18 cellular contexts compared by ENCODE assay signal in the genomic region with DNA sequence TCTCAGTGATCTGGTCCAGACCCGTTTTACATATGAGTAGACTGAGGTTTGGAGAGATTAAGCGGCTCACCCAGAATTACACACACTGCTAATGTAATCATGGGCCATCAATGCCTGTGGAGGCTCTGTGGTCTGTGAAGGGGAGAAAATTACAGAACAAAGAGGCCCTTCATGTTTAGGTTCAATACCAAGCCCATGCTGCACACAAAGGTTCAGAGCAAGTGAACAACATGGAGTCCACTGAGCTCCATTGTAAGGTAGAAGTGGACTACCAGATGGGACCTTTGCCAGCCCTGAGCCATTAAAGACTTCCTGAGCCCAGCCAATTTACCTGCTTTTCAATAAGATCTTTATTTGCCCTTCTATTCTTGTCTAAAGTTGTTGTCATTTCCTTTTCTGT.
"Had no signal": no experiment of that assay in that cellular context is flagged by ENCODE, and none has a peak within 500 bp of the region (broad histone marks: within the 10 kb centered on the region; RNA-seq: fewer than 3 reads in every experiment).

No MANE protein-coding gene starts in this region.

- H3K27me3 ChIP-seq: transverse colon had no signal

- H3K27ac Mint-ChIP-seq: activated B cell treated with CpG ODN at 0.5 μM for 24 hours; activated CD4-positive, alpha-beta T cell treated with anti-CD3 and anti-CD28 coated beads, Interleukin-2, amount 10 ng/mL, durations not matched to agents 7 days and 5 days; activated naive CD4-positive, alpha-beta T cell treated with anti-CD3 and anti-CD28 coated beads, Interleukin-2, amount 10 ng/mL, durations not matched to agents 7 days and 5 days; activated T-helper 2 cell treated with anti-CD3 and anti-CD28 coated beads, Interferon-gamma antibody, Interleukin-2, Interleukin-4, amounts not matched to agents 10 μg/mL and 5 μg/mL and 100 μg/mL, durations not matched to agents 14 hours and 24 hours and 36 hours; effector memory CD8-positive, alpha-beta T cell; immature natural killer cell; naive thymus-derived CD8-positive, alpha-beta T cell; stimulated activated naive B cell treated with anti-CD40 and anti-IgM and Interleukin-4, amounts not matched to agents 10 μg/mL and 1 μg/mL and 100 μg/mL, for 72 hours; T-helper 1 cell treated with Interleukin-12 subunit alpha and Interleukin-12 subunit beta and Interleukin-4 antibody, amounts not matched to agents 30 μg/mL and 1 μg/mL, for 36 hours had no signal

- H3K36me3 ChIP-seq: transverse colon had no signal

- DNase-seq: activated B cell treated with CpG ODN at 0.5 μM for 24 hours; activated CD4-positive, alpha-beta T cell treated with anti-CD3 and anti-CD28 coated beads, Interleukin-2, amount 10 ng/mL, durations not matched to agents 7 days and 5 days; activated naive CD4-positive, alpha-beta T cell treated with anti-CD3 and anti-CD28 coated beads, Interleukin-2, amount 10 ng/mL, durations not matched to agents 7 days and 5 days; activated T-cell treated with anti-CD3 and anti-CD28 coated beads for 4 hours; central memory CD4-positive, alpha-beta T cell; effector memory CD8-positive, alpha-beta T cell; glutamatergic neuron; immature natural killer cell; mucosa of descending colon; naive thymus-derived CD8-positive, alpha-beta T cell; psoas muscle; stimulated activated CD4-positive, alpha-beta T cell treated with anti-CD3 and anti-CD28 coated beads, Interleukin-2, amount 100 ng/mL, for 24 hours; stimulated activated naive B cell treated with anti-CD40 and anti-IgM and Interleukin-4, amounts not matched to agents 10 μg/mL and 1 μg/mL and 100 μg/mL, for 72 hours; substantia nigra; transverse colon had no signal

- H3K27me3 Mint-ChIP-seq: activated B cell treated with CpG ODN at 0.5 μM for 24 hours; activated CD4-positive, alpha-beta T cell treated with anti-CD3 and anti-CD28 coated beads, Interleukin-2, amount 10 ng/mL, durations not matched to agents 7 days and 5 days; activated naive CD4-positive, alpha-beta T cell treated with anti-CD3 and anti-CD28 coated beads, Interleukin-2, amount 10 ng/mL, durations not matched to agents 7 days and 5 days; effector memory CD8-positive, alpha-beta T cell; naive thymus-derived CD8-positive, alpha-beta T cell had no signal

- H3K36me3 Mint-ChIP-seq: activated naive CD4-positive, alpha-beta T cell treated with anti-CD3 and anti-CD28 coated beads, Interleukin-2, amount 10 ng/mL, durations not matched to agents 7 days and 5 days; immature natural killer cell; naive thymus-derived CD8-positive, alpha-beta T cell; stimulated activated naive B cell treated with anti-CD40 and anti-IgM and Interleukin-4, amounts not matched to agents 10 μg/mL and 1 μg/mL and 100 μg/mL, for 72 hours had no signal

- ATAC-seq: effector memory CD8-positive, alpha-beta T cell; mucosa of descending colon; naive thymus-derived CD8-positive, alpha-beta T cell; psoas muscle; sciatic nerve; stimulated activated naive B cell treated with anti-CD40 and anti-IgM and Interleukin-4, amounts not matched to agents 10 μg/mL and 1 μg/mL and 100 μg/mL, for 72 hours had no signal

- H3K4me1 Mint-ChIP-seq: activated B cell treated with CpG ODN at 0.5 μM for 24 hours; activated CD4-positive, alpha-beta T cell treated with anti-CD3 and anti-CD28 coated beads, Interleukin-2, amount 10 ng/mL, durations not matched to agents 7 days and 5 days; activated naive CD4-positive, alpha-beta T cell treated with anti-CD3 and anti-CD28 coated beads, Interleukin-2, amount 10 ng/mL, durations not matched to agents 7 days and 5 days; immature natural killer cell; naive thymus-derived CD8-positive, alpha-beta T cell; stimulated activated naive B cell treated with anti-CD40 and anti-IgM and Interleukin-4, amounts not matched to agents 10 μg/mL and 1 μg/mL and 100 μg/mL, for 72 hours had no signal

- H3K9me3 Mint-ChIP-seq: activated B cell treated with CpG ODN at 0.5 μM for 24 hours; activated CD4-positive, alpha-beta T cell treated with anti-CD3 and anti-CD28 coated beads, Interleukin-2, amount 10 ng/mL, durations not matched to agents 7 days and 5 days; activated T-helper 2 cell treated with anti-CD3 and anti-CD28 coated beads, Interferon-gamma antibody, Interleukin-2, Interleukin-4, amounts not matched to agents 10 μg/mL and 5 μg/mL and 100 μg/mL, durations not matched to agents 14 hours and 24 hours and 36 hours; naive thymus-derived CD8-positive, alpha-beta T cell; stimulated activated naive B cell treated with anti-CD40 and anti-IgM and Interleukin-4, amounts not matched to agents 10 μg/mL and 1 μg/mL and 100 μg/mL, for 72 hours; T-helper 1 cell treated with Interleukin-12 subunit alpha and Interleukin-12 subunit beta and Interleukin-4 antibody, amounts not matched to agents 30 μg/mL and 1 μg/mL, for 36 hours had no signal

- H3K4me3 Mint-ChIP-seq: activated B cell treated with CpG ODN at 0.5 μM for 24 hours; activated CD4-positive, alpha-beta T cell treated with anti-CD3 and anti-CD28 coated beads, Interleukin-2, amount 10 ng/mL, durations not matched to agents 7 days and 5 days; activated naive CD4-positive, alpha-beta T cell treated with anti-CD3 and anti-CD28 coated beads, Interleukin-2, amount 10 ng/mL, durations not matched to agents 7 days and 5 days; effector memory CD8-positive, alpha-beta T cell; immature natural killer cell; naive thymus-derived CD8-positive, alpha-beta T cell; stimulated activated naive B cell treated with anti-CD40 and anti-IgM and Interleukin-4, amounts not matched to agents 10 μg/mL and 1 μg/mL and 100 μg/mL, for 72 hours; T-helper 1 cell treated with Interleukin-12 subunit alpha and Interleukin-12 subunit beta and Interleukin-4 antibody, amounts not matched to agents 30 μg/mL and 1 μg/mL, for 36 hours had no signal

- H3K4me3 ChIP-seq: mucosa of descending colon, psoas muscle, transverse colon had no signal
